ENCODE assay signal across 18 cellular contexts in the genomic region with DNA sequence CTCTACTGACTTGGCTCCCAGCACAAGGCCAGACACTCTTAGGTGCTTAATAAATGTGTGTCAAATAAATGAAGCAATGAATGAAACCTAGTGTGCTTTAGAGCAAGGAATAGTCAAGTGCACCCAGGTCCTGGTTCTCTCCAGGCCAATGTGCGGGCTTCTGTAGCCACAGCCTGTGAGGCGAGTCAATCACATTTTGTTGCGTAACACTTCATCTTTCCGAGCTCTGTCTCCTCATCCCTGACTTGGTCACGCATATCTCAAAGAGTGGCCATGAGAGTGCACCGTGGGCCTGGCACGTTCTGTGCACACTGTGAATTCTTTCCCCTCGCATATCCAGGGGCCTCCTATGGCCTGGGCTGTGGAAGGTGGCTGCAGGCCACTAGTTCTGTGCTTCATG. TPM values are rescaled to one million over a fixed set of nuclear protein-coding genes. Genes with fewer than 3 reads are reported as not detected.
"Had no signal": no experiment of that assay in that cellular context is flagged by ENCODE, and none has a peak within 500 bp of the region (broad histone marks: within the 10 kb centered on the region; RNA-seq: fewer than 3 reads in every experiment).

No MANE protein-coding gene starts in this region.

- H3K27ac ChIP-seq: cardiac muscle cell, right atrium auricular region, skin epidermis, suprapubic skin, transverse colon, vagina had no signal

- H3K4me3 ChIP-seq: cardiac muscle cell, right atrium auricular region, skin epidermis, suprapubic skin, transverse colon, vagina had no signal

- H3K36me3 ChIP-seq: cardiac muscle cell, right atrium auricular region, suprapubic skin, transverse colon, vagina had no signal

- H3K4me1 ChIP-seq: right atrium auricular region, suprapubic skin, transverse colon had no signal

- DNase-seq: activated CD4-positive, alpha-beta memory T cell treated with anti-CD3 and anti-CD28 coated beads for 36 hours; activated CD4-positive, alpha-beta T cell treated with anti-CD3 and anti-CD28 coated beads for 4 hours; activated naive CD4-positive, alpha-beta T cell; activated naive CD8-positive, alpha-beta T cell treated with anti-CD3 and anti-CD28 coated beads for 36 hours; effector CD8-positive, alpha-beta T cell; occipital lobe; stimulated activated CD4-positive, alpha-beta T cell treated with anti-CD3 and anti-CD28 coated beads, Interleukin-2, amount 100 ng/mL, for 48 hours; stimulated activated naive CD8-positive, alpha-beta T cell treated with anti-CD3 and anti-CD28 coated beads, Interleukin-15, amount 100 ng/mL, for 72 hours; transverse colon had no signal

- H3K9me3 ChIP-seq: right atrium auricular region, suprapubic skin, transverse colon, vagina had no signal

- H3K27me3 ChIP-seq: cardiac muscle cell, right atrium auricular region, suprapubic skin, transverse colon, vagina had no signal

RNA-seq across cellular contexts. Expression of gene SH3GL3, which starts 11.4 kb away (rescaled TPM):
- total RNA-seq: activated CD4-positive, alpha-beta memory T cell treated with anti-CD3 and anti-CD28 coated beads for 36 hours; activated naive CD8-positive, alpha-beta T cell treated with anti-CD3 and anti-CD28 coated beads for 36 hours; chondrocyte; left lobe of liver; lung microvascular endothelial cell; T-helper 2 cell treated with Interferon-gamma antibody and Interleukin-4, amounts not matched to agents 100 ng/mL and 5 ng/mL, for 36 hours; transverse colon had no signal
